ENCODE assay signal across 8 cellular contexts in genomic region chr19:12365372-12366162, GRCh38. TPM values are rescaled to one million over a fixed set of nuclear protein-coding genes. Genes with fewer than 3 reads are reported as not detected.
DNase-seq lines count a peak whose midpoint lies in the region; ATAC-seq and TF ChIP-seq lines count a peak whose summit lies in the region.

TSS of gene ZNF442 (minus strand) at chr19:12365683. CDS start at chr19:12363631, 2,052 bp downstream.

- no peaks in the 10 kb centered on the region for H3K36me3 ChIP-seq in breast epithelium
- no peaks in the 10 kb centered on the region for H3K36me3 ChIP-seq in skeletal muscle satellite cell (ENCODE audit: insufficient read depth, low read length)

- H3K27ac ChIP-seq in VCaP (peak within 1 kb of the TSS; percentile 79), breast epithelium (peak within 1 kb of the TSS; percentile 93 to 98)

- H3K4me2 ChIP-seq in skeletal muscle satellite cell (ENCODE audit: low read length): peak within 1 kb of the TSS; percentile 75

- peak; percentile 95 for DNase-seq in GM12865 (ENCODE audit: low read depth)
- peak; percentile 86 to 88 for DNase-seq in NCI-H1930 (lab: John Stamatoyannopoulos, UW)
- DNase-seq in breast epithelium (ENCODE audit: low spot score in 2 of 2): peak; percentile 95 to 96
- DNase-seq in MV-4-11 (lab: John Stamatoyannopoulos, UW): no peak

- H3K4me3 ChIP-seq in GM12865 (ENCODE audit: low read depth, low read length) (peak within 1 kb of the TSS; percentile 85), breast epithelium (peak within 1 kb of the TSS; percentile 80 to 93 (median 89)), iPS-18c (ENCODE audit: insufficient read depth, low read depth, low read length) (peak within 1 kb of the TSS; percentile 90), skeletal muscle satellite cell (ENCODE audit: low read length) (peak within 1 kb of the TSS; percentile 78)

- intact Hi-C loops in breast epithelium (cut with DNase I; ENCODE audit: low total_unique reads): no loop called here

- H3K9ac ChIP-seq in skeletal muscle satellite cell (ENCODE audit: low read depth, low read length): peak within 1 kb of the TSS; percentile 91

- ATAC-seq in HG02678 (IDR thresholded peaks at IDR 0.05; ENCODE audit: unreplicated experiment): peak; percentile 95

- H3K4me1 ChIP-seq in breast epithelium (no peaks in the 10 kb centered on the region), skeletal muscle satellite cell (ENCODE audit: control insufficient read depth, insufficient read depth, low read length) (no peaks in the 10 kb centered on the region)

- TF ChIP-seq CTCF in GM12865 (IDR thresholded peaks at IDR 0.05; ENCODE audit: insufficient read depth, low read depth, low read length, missing control alignments) (no peak), VCaP (conservative IDR thresholded peaks at IDR 0.05) (peak; percentile 78), breast epithelium (IDR thresholded peaks at IDR 0.05) (peak in 2 of 3 donors; percentile 73 to 84)

- TF ChIP-seq POLR2A in breast epithelium (IDR thresholded peaks at IDR 0.05): peak; percentile 62

- H3K27me3 ChIP-seq in breast epithelium (no peaks in the 10 kb centered on the region), skeletal muscle satellite cell (ENCODE audit: control insufficient read depth, insufficient read depth, low read length) (no peaks in the 10 kb centered on the region)

- H3K9me3 ChIP-seq in breast epithelium (no peaks in the 10 kb centered on the region), iPS-18c (ENCODE audit: control insufficient read depth, insufficient read depth, low read length) (peaks cover 2% of the 10 kb centered on the region), skeletal muscle satellite cell (replicated peaks; ENCODE audit: low read length) (peaks cover 5% of the 10 kb centered on the region)

RNA-seq across cellular contexts. Expression of gene ZNF442, which starts in this region (rescaled TPM):
- 1 to 10 TPM; 2.6 to 3.7 (median 3.3) TPM for total RNA-seq in breast epithelium
- total RNA-seq in skeletal muscle satellite cell (2012; rRNA removed): 3.7 and 5.8 TPM in 2 replicates
